ENCODE assay signal across 27 cellular contexts in genomic region chr7:39670934-39671333, GRCh38.
"Had no signal": no experiment of that assay in that cellular context is flagged by ENCODE, and none has a peak within 500 bp of the region (broad histone marks: within the 10 kb centered on the region; RNA-seq: fewer than 3 reads in every experiment).

No MANE protein-coding gene starts in this region.

- ATAC-seq: left lung, lower lobe of right lung, right lobe of liver had no signal

- H3K4me1 Mint-ChIP-seq: activated CD4-positive, alpha-beta memory T cell treated with anti-CD3 and anti-CD28 coated beads, Interleukin-2, amount 10 ng/mL, durations not matched to agents 7 days and 5 days had no signal

- H3K27me3 ChIP-seq: colonic mucosa, esophagus squamous epithelium, left lung, ovary, right lobe of liver, vagina had no signal

- H3K9me3 ChIP-seq: colonic mucosa, esophagus squamous epithelium, left lung, lower lobe of right lung, ovary, right lobe of liver, vagina had no signal

- DNase-seq: activated CD4-positive, alpha-beta memory T cell treated with anti-CD3 and anti-CD28 coated beads, Interleukin-2, amount 10 ng/mL, durations not matched to agents 7 days and 5 days; activated CD4-positive, alpha-beta T cell treated with anti-CD3 and anti-CD28 coated beads for 4 hours; activated CD8-positive, alpha-beta memory T cell treated with anti-CD3 and anti-CD28 coated beads, Interleukin-2, amount 50 U/mL, for 48 hours; activated gamma-delta T cell; activated naive CD4-positive, alpha-beta T cell treated with anti-CD3 and anti-CD28 coated beads, Interleukin-2, amount 10 ng/mL, durations not matched to agents 7 days and 5 days; activated T-cell treated with anti-CD3 and anti-CD28 coated beads, Interleukin-2, amount 50 U/mL, for 24 hours; anterior cingulate cortex; cerebellar nuclear complex; colonic mucosa; effector CD8-positive, alpha-beta T cell; esophagus squamous epithelium; kidney glomerular epithelial cell; left lung; lower lobe of right lung; mesenchymal stem cell; nephron progenitor cell; ovary; right lobe of liver; stimulated activated CD4-positive, alpha-beta T cell treated with anti-CD3 and anti-CD28 coated beads, Interleukin-2, amount 100 ng/mL, for 48 hours; substantia nigra; T-helper 9 cell had no signal

- H3K4me3 Mint-ChIP-seq: activated CD4-positive, alpha-beta memory T cell treated with anti-CD3 and anti-CD28 coated beads, Interleukin-2, amount 10 ng/mL, durations not matched to agents 7 days and 5 days; activated naive CD4-positive, alpha-beta T cell treated with anti-CD3 and anti-CD28 coated beads, Interleukin-2, amount 10 ng/mL, durations not matched to agents 7 days and 5 days; activated T-cell treated with anti-CD3 and anti-CD28 coated beads, Interleukin-2, amount 50 U/mL, for 24 hours; nephron progenitor cell; stimulated activated naive CD8-positive, alpha-beta T cell treated with anti-CD3 and anti-CD28 coated beads, Interleukin-15, Interleukin-2, amounts not matched to agents 100 ng/mL and 50 ng/mL, for 24 hours; type B pancreatic cell had no signal

- H3K9me3 Mint-ChIP-seq: activated naive CD4-positive, alpha-beta T cell treated with anti-CD3 and anti-CD28 coated beads, Interleukin-2, amount 10 ng/mL, durations not matched to agents 7 days and 5 days; stimulated activated naive CD8-positive, alpha-beta T cell treated with anti-CD3 and anti-CD28 coated beads, Interleukin-15, Interleukin-2, amounts not matched to agents 100 ng/mL and 50 ng/mL, for 24 hours had no signal

- H3K36me3 ChIP-seq: colonic mucosa, esophagus squamous epithelium, left lung, lower lobe of right lung, ovary, right lobe of liver, vagina had no signal

- H3K4me1 ChIP-seq: colonic mucosa, right lobe of liver had no signal

- H3K27ac Mint-ChIP-seq: activated CD4-positive, alpha-beta memory T cell treated with anti-CD3 and anti-CD28 coated beads, Interleukin-2, amount 10 ng/mL, durations not matched to agents 7 days and 5 days; activated naive CD4-positive, alpha-beta T cell treated with anti-CD3 and anti-CD28 coated beads, Interleukin-2, amount 10 ng/mL, durations not matched to agents 7 days and 5 days; activated T-cell treated with anti-CD3 and anti-CD28 coated beads, Interleukin-2, amount 50 U/mL, for 24 hours; nephron progenitor cell; progenitor cell of endocrine pancreas; stimulated activated naive CD8-positive, alpha-beta T cell treated with anti-CD3 and anti-CD28 coated beads, Interleukin-15, Interleukin-2, amounts not matched to agents 100 ng/mL and 50 ng/mL, for 24 hours; type B pancreatic cell had no signal

- H3K27ac ChIP-seq: colonic mucosa, epithelial cell of prostate, esophagus squamous epithelium, left lung, lower lobe of right lung, ovary, right lobe of liver, vagina, VCaP had no signal

- H3K4me3 ChIP-seq: colonic mucosa, esophagus squamous epithelium, left lung, lower lobe of right lung, ovary, right lobe of liver, vagina had no signal

- H3K27me3 Mint-ChIP-seq: activated CD4-positive, alpha-beta memory T cell treated with anti-CD3 and anti-CD28 coated beads, Interleukin-2, amount 10 ng/mL, durations not matched to agents 7 days and 5 days; activated naive CD4-positive, alpha-beta T cell treated with anti-CD3 and anti-CD28 coated beads, Interleukin-2, amount 10 ng/mL, durations not matched to agents 7 days and 5 days; activated T-cell treated with anti-CD3 and anti-CD28 coated beads, Interleukin-2, amount 50 U/mL, for 24 hours; progenitor cell of endocrine pancreas; stimulated activated naive CD8-positive, alpha-beta T cell treated with anti-CD3 and anti-CD28 coated beads, Interleukin-15, Interleukin-2, amounts not matched to agents 100 ng/mL and 50 ng/mL, for 24 hours; type B pancreatic cell had no signal
